20 cellular contexts compared by ENCODE assay signal in the genomic region with DNA sequence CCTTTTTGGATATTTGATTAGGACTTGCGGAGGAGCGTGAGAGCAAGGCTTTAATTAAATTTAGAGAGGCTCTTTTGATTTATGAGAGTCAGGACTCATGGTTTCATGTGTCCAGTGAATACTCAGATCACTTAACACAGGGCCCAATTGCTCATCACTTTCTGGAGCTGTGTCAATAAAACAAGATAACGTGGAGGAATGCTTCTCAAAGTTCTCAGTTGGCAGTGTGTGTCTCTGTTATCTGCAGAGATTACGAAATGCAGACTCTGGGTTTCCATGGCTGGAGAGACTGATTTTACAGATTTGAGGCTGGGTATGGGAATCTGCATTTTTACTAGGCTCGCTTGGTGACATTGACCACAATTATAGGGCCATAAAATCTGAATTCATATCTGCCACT.
"Had no signal": no experiment of that assay in that cellular context is flagged by ENCODE, and none has a peak within 500 bp of the region (broad histone marks: within the 10 kb centered on the region; RNA-seq: fewer than 3 reads in every experiment).

No MANE protein-coding gene starts in this region.

- DNase-seq: activated CD4-positive, alpha-beta T cell treated with anti-CD3 and anti-CD28 coated beads for 4 hours; activated CD8-positive, alpha-beta T cell treated with anti-CD3 and anti-CD28 coated beads for 36 hours; activated gamma-delta T cell; activated T-cell treated with anti-CD3 and anti-CD28 coated beads, Interleukin-2, amount 50 U/mL, for 72 hours; amygdala; cortex of kidney; effector CD8-positive, alpha-beta T cell; heart left ventricle; left ventricle myocardium superior; mesenchymal stem cell; occipital lobe; right cardiac atrium; spleen; stimulated activated naive CD8-positive, alpha-beta T cell treated with anti-CD3 and anti-CD28 coated beads, Interleukin-15, amount 100 ng/mL, for 72 hours; SW 1271 had no signal

- H3K27me3 ChIP-seq: heart left ventricle, spleen had no signal

- H3K9me3 ChIP-seq: prostate gland had no signal

- FAIRE-seq: frontal cortex, islet of Langerhans, TTC549 had no signal

- ATAC-seq: activated CD8-positive, alpha-beta T cell treated with anti-CD3 and anti-CD28 coated beads for 36 hours; activated T-cell treated with anti-CD3 and anti-CD28 coated beads, Interleukin-2, amount 50 U/mL, for 72 hours; heart left ventricle; left ventricle myocardium superior; right cardiac atrium; stimulated activated naive CD8-positive, alpha-beta T cell treated with anti-CD3 and anti-CD28 coated beads, Interleukin-15, amount 100 ng/mL, for 72 hours; WTC11 had no signal

- H3K4me1 ChIP-seq: heart left ventricle, prostate gland, spleen had no signal

- H3K27ac ChIP-seq: heart left ventricle, prostate gland, spleen had no signal

- H3K36me3 ChIP-seq: heart left ventricle, prostate gland, spleen had no signal

- H3K4me3 ChIP-seq: heart left ventricle, prostate gland, spleen had no signal
